ENCODE assay signal across 12 cellular contexts in the genomic region with DNA sequence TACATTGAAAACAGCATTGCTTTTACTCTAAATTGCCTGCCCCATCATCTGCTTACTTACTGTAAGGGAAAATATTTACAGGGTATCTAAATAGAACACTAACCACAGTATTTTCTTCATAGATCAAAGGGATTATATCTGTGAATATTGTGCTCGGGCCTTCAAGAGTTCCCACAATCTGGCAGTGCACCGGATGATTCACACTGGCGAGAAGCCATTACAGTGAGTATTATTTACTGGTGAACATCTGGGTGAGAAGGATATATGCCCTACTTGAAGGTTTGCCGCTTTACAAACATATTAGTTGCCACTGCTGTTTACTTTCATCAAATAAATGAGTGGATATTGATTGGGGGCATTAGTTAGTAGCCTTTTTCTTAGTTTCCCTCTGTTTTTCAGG. TPM values are rescaled to one million over a fixed set of nuclear protein-coding genes. Genes with fewer than 3 reads are reported as not detected.
A peak's percentile ranks its signal among the peaks of the same experiment; 100 is the strongest.
DNase-seq lines count a peak whose midpoint lies in the region; ATAC-seq, FAIRE-seq and TF ChIP-seq lines count a peak whose summit lies in the region.
"Had no signal": no experiment of that assay in that cellular context is flagged by ENCODE, and none has a peak within 500 bp of the region (broad histone marks: within the 10 kb centered on the region; RNA-seq: fewer than 3 reads in every experiment).

No MANE protein-coding gene starts in this region.

- peaks cover 40% of the 10 kb centered on the region for H3K4me1 ChIP-seq in adipocyte (ENCODE audit: control insufficient read depth, insufficient read depth, low read length)
- H3K4me1 ChIP-seq: A549 had no signal

- peak; percentile 2 to 32 for DNase-seq in NCI-H524 (lab: John Stamatoyannopoulos, UW)
- no peak for DNase-seq in NCI-H524 treated with DMSO at 0.1 percent for 48 hours (lab: John Stamatoyannopoulos, UW)
- peak; percentile 80 for DNase-seq in adipocyte (ENCODE audit: low read depth)
- peak; percentile 41 for DNase-seq in left cardiac atrium
- peak; percentile 26 for DNase-seq in smooth muscle cell of the brain vasculature (ENCODE audit: low read depth, low spot score)
- DNase-seq in GM12892 (ENCODE audit: insufficient read length), result no peak
- no peak for DNase-seq in activated T-cell treated with anti-CD3 and anti-CD28 coated beads, Interleukin-2, amount 50 U/mL, for 48 hours
- no peak for DNase-seq in cerebellar cortex (ENCODE audit: low spot score)
- DNase-seq: activated B cell treated with CpG ODN at 0.5 μM for 24 hours, nephron progenitor cell had no signal

- peaks cover 88% of the 10 kb centered on the region for H3K36me3 ChIP-seq in adipocyte (ENCODE audit: control insufficient read depth, insufficient read depth, low read length, severe bottlenecking)

- peak overlapping the region; percentile 16 for H3K4me3 ChIP-seq in adipocyte (ENCODE audit: low read length)
- H3K4me3 ChIP-seq: A549, vagina had no signal

- no peaks in the 10 kb centered on the region for H3K27me3 ChIP-seq in adipocyte (replicated peaks; ENCODE audit: control insufficient read depth, insufficient read depth, low read length)
- H3K27me3 ChIP-seq: vagina had no signal

- no peaks in the 10 kb centered on the region for H3K9me3 ChIP-seq in adipocyte (ENCODE audit: control insufficient read depth, low read length)
- H3K9me3 ChIP-seq: A549, vagina had no signal

- peak; percentile 67 to 95 for ATAC-seq in left cardiac atrium
- ATAC-seq: A549 had no signal

- no peak for FAIRE-seq in GM12892 (lab: Jason Lieb, UNC)
- FAIRE-seq: A549 had no signal

- H3K9ac ChIP-seq in adipocyte (ENCODE audit: low read length), result peak overlapping the region; percentile 3

- intact Hi-C loops in left cardiac atrium (cut with DNase I), result loop anchor here in 1 of 2 donors (5.0 kb wide), 1 partner anchor 34 kb away; no protein-coding TSS in a partner anchor

- TF ChIP-seq POLR2A in GM12892 (IDR thresholded peaks at IDR 0.05; ENCODE audit: low read depth, low read length), result no peak

RNA-seq across cellular contexts. Expression of a gene that starts 5.9 kb away (rescaled TPM):
- 1 to 10 TPM; 1.2 to 1.5 TPM for total RNA-seq in left cardiac atrium
- polyA plus RNA-seq in GM12892 (2012; ENCODE audit: missing spikeins), result 0.87 TPM
- total RNA-seq: vagina had no signal

RNA-seq across cellular contexts. Expression of a gene that starts 37.7 kb away (rescaled TPM):
- total RNA-seq in left cardiac atrium, result 10 to 100 TPM; 49.8 to 58.6 TPM
- polyA plus RNA-seq in GM12892 (2012; ENCODE audit: missing spikeins), result 27.4 TPM

RNA-seq across cellular contexts. Expression of a gene that starts 40.9 kb away (rescaled TPM):
- 1 to 10 TPM; 5.0 to 6.0 TPM for total RNA-seq in left cardiac atrium
- polyA plus RNA-seq in GM12892 (2012; ENCODE audit: missing spikeins), result 174 TPM

Comparison
In these comparisons a context has a peak if more than half of its experiments do, and no peak if none do; other contexts are left out.
1. DNase-seq: peak in NCI-H524 (2 of 2), adipocyte (single experiment), left cardiac atrium (single experiment) and smooth muscle cell of the brain vasculature (single experiment); none in NCI-H524 treated with DMSO at 0.1 percent for 48 hours (single experiment), GM12892 (single experiment), activated T-cell treated with anti-CD3 and anti-CD28 coated beads, Interleukin-2, amount 50 U/mL, for 48 hours (0 of 2) and cerebellar cortex (single experiment).